ENCODE assay signal across 27 cellular contexts in the genomic region with DNA sequence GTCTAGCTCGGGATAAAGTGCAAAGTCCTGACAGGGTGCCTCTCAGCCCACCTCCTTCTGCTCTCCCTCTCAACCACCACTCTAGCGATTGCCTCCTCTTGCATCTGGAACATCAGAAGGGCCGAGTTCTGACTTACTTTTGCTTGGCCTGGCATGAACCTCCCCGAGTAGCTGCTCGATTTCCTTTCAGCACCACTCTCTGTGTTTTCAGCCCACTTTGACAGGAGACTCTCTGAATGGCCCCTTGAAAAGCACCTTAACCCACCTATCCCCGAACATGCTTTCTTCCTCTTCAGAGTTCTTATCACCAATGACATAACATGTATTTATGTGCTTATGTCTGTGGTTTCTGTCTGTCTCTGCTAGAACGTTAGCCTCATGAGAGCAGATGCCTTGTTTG.
"Had no signal": no experiment of that assay in that cellular context is flagged by ENCODE, and none has a peak within 500 bp of the region (broad histone marks: within the 10 kb centered on the region; RNA-seq: fewer than 3 reads in every experiment).

No MANE protein-coding gene starts in this region.

- H3K36me3 Mint-ChIP-seq: activated CD4-positive, alpha-beta memory T cell treated with anti-CD3 and anti-CD28 coated beads for 36 hours; activated naive CD4-positive, alpha-beta T cell treated with anti-CD3 and anti-CD28 coated beads, Interleukin-2, amount 10 ng/mL, durations not matched to agents 7 days and 5 days; activated naive CD8-positive, alpha-beta T cell treated with anti-CD3 and anti-CD28 coated beads, Interleukin-2, amount 10 ng/mL, durations not matched to agents 7 days and 5 days; immature natural killer cell; naive thymus-derived CD8-positive, alpha-beta T cell had no signal

- H3K36me3 ChIP-seq: heart left ventricle, right atrium auricular region, tibial nerve had no signal

- H3K27ac Mint-ChIP-seq: activated CD4-positive, alpha-beta memory T cell treated with anti-CD3 and anti-CD28 coated beads for 36 hours; activated naive CD4-positive, alpha-beta T cell treated with anti-CD3 and anti-CD28 coated beads, Interleukin-2, amount 10 ng/mL, durations not matched to agents 7 days and 5 days; activated naive CD8-positive, alpha-beta T cell treated with anti-CD3 and anti-CD28 coated beads, Interleukin-2, amount 10 ng/mL, durations not matched to agents 7 days and 5 days; activated T-helper 1 cell treated with anti-CD3 and anti-CD28 coated beads, Interleukin-12 subunit alpha, Interleukin-12 subunit beta, Interleukin-2, Interleukin-4 antibody, amounts not matched to agents 30 ng/mL and 10 ng/mL and 1 ng/mL, durations not matched to agents 14 hours and 24 hours and 36 hours; immature natural killer cell; T-helper 1 cell treated with Interleukin-12 subunit alpha and Interleukin-12 subunit beta and Interleukin-4 antibody, amounts not matched to agents 30 μg/mL and 1 μg/mL, for 36 hours had no signal

- H3K9me3 Mint-ChIP-seq: activated CD4-positive, alpha-beta memory T cell treated with anti-CD3 and anti-CD28 coated beads for 36 hours; activated naive CD4-positive, alpha-beta T cell treated with anti-CD3 and anti-CD28 coated beads, Interleukin-2, amount 10 ng/mL, durations not matched to agents 7 days and 5 days; immature natural killer cell had no signal

- H3K4me3 Mint-ChIP-seq: activated CD4-positive, alpha-beta memory T cell treated with anti-CD3 and anti-CD28 coated beads for 36 hours; activated naive CD4-positive, alpha-beta T cell treated with anti-CD3 and anti-CD28 coated beads, Interleukin-2, amount 10 ng/mL, durations not matched to agents 7 days and 5 days; activated naive CD8-positive, alpha-beta T cell treated with anti-CD3 and anti-CD28 coated beads, Interleukin-2, amount 10 ng/mL, durations not matched to agents 7 days and 5 days; activated T-helper 1 cell treated with anti-CD3 and anti-CD28 coated beads, Interleukin-12 subunit alpha, Interleukin-12 subunit beta, Interleukin-2, Interleukin-4 antibody, amounts not matched to agents 30 ng/mL and 10 ng/mL and 1 ng/mL, durations not matched to agents 14 hours and 24 hours and 36 hours; immature natural killer cell; T-helper 1 cell treated with Interleukin-12 subunit alpha and Interleukin-12 subunit beta and Interleukin-4 antibody, amounts not matched to agents 30 μg/mL and 1 μg/mL, for 36 hours had no signal

- DNase-seq: activated CD4-positive, alpha-beta memory T cell treated with anti-CD3 and anti-CD28 coated beads for 36 hours; activated CD4-positive, alpha-beta T cell treated with anti-CD3 and anti-CD28 coated beads for 4 hours; activated CD8-positive, alpha-beta memory T cell treated with anti-CD3 and anti-CD28 coated beads, Interleukin-2, amount 50 U/mL, for 4 hours; activated effector memory CD4-positive, alpha-beta T cell treated with anti-CD3 and anti-CD28 coated beads, Interleukin-2, amount 50 U/mL, for 16 hours; activated naive CD4-positive, alpha-beta T cell treated with anti-CD3 and anti-CD28 coated beads, Interleukin-2, amount 10 ng/mL, durations not matched to agents 7 days and 5 days; activated naive CD8-positive, alpha-beta T cell treated with anti-CD3 and anti-CD28 coated beads, Interleukin-2, amount 10 ng/mL, durations not matched to agents 7 days and 5 days; activated T-cell treated with anti-CD3 and anti-CD28 coated beads, Interleukin-2, amount 50 U/mL, for 1 hour; amniotic stem cell; caudate nucleus; cortex of kidney; foreskin fibroblast; heart left ventricle; hypothalamus; immature natural killer cell; mesenchymal stem cell; stimulated activated CD4-positive, alpha-beta T cell treated with anti-CD3 and anti-CD28 coated beads, Interleukin-2, amount 100 ng/mL, for 48 hours; stimulated activated naive CD4-positive, alpha-beta T cell treated with Interleukin-2 at 50 U/mL for 16 hours; T-helper 9 cell had no signal

- H3K4me3 ChIP-seq: heart left ventricle, right atrium auricular region, tibial nerve had no signal

- H3K27me3 ChIP-seq: heart left ventricle, right atrium auricular region, tibial nerve had no signal

- H3K4me1 Mint-ChIP-seq: activated naive CD4-positive, alpha-beta T cell treated with anti-CD3 and anti-CD28 coated beads, Interleukin-2, amount 10 ng/mL, durations not matched to agents 7 days and 5 days; activated naive CD8-positive, alpha-beta T cell treated with anti-CD3 and anti-CD28 coated beads, Interleukin-2, amount 10 ng/mL, durations not matched to agents 7 days and 5 days had no signal

- H3K27me3 Mint-ChIP-seq: activated CD4-positive, alpha-beta memory T cell treated with anti-CD3 and anti-CD28 coated beads for 36 hours; activated naive CD4-positive, alpha-beta T cell treated with anti-CD3 and anti-CD28 coated beads, Interleukin-2, amount 10 ng/mL, durations not matched to agents 7 days and 5 days had no signal

- H3K9me3 ChIP-seq: right atrium auricular region had no signal

- FAIRE-seq: astrocyte, endothelial cell of umbilical vein, TTC549 had no signal

- H3K4me1 ChIP-seq: right atrium auricular region, tibial nerve had no signal

- H3K27ac ChIP-seq: heart left ventricle, right atrium auricular region, tibial nerve, VCaP had no signal
